Comparison of ENCODE assay signal across 8 cellular contexts in the genomic region with DNA sequence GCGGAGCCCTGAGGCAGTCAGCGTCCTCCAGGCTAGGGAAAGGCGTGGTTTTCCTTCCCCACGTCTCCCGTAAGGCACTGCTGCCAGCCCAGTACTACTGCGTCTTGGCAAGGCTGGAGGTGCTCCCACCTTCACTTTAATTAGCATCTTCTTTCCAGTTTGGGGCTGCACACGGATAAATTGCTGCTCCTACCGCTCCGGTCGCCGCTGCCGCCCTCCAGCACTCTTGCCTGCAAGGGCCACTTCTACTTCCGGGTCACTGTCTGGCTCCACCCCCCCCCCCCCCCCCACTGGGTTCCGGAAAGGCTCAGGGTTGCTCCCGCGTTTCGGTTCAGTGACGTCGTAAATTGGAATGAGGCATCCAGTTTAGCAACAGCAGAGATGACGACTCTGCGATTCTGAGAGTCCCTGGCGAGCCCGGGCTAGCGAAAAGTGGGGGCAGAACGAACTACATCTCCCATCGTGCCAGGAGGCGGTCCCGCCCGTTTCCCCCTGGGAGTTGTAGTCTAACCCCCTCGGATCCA. TPM values are rescaled to one million over a fixed set of nuclear protein-coding genes. Genes with fewer than 3 reads are reported as not detected.
A peak's percentile ranks its signal among the peaks of the same experiment; 100 is the strongest.
DNase-seq lines count a peak whose midpoint lies in the region; ATAC-seq, FAIRE-seq and TF ChIP-seq lines count a peak whose summit lies in the region.

NEDD8 (minus strand) TSS at position 247 of the 524 bp plus-strand sequence; CDS start at position 147, 100 bp downstream.

- H3K36me3 ChIP-seq in adipocyte (ENCODE audit: control insufficient read depth, insufficient read depth, low read length, severe bottlenecking), result peaks cover 34% of the 10 kb centered on the region
- H3K36me3 ChIP-seq in transverse colon, result peaks cover 0 to 14% (median 3%) of the 10 kb centered on the region in 4 donors

- in situ Hi-C loops in transverse colon (cut with MboI; ENCODE audit: low pct_ligation_motif_present in 1 of 4, low pct_unique_long_range_greater_than_20kb in 1 of 4, low sequenced_read_pairs in 3 of 4), result loop anchor here in 3 of 4 donors (25.0 kb wide), 1 partner anchor 205 kb away; the partner anchor contains the start of genes CBLN3 (in 3 of the 3), KHNYN (in 3 of the 3) and SDR39U1 (in 3 of the 3)

- H3K27ac ChIP-seq in transverse colon, result peak within 1 kb of the TSS; percentile 86 to 96 (median 92)

- H3K9ac ChIP-seq in adipocyte (ENCODE audit: low read length), result peak within 1 kb of the TSS; percentile 94

- 0 to 1% methylated on average over 7 to 28 of the region's 30 CpGs for WGBS in transverse colon (ENCODE audit: low coverage in 1 of 2), 2 donors

- H3K9me3 ChIP-seq in adipocyte (ENCODE audit: control insufficient read depth, low read length) (no peaks in the 10 kb centered on the region), transverse colon (no peaks in the 10 kb centered on the region)

- no peak for TF ChIP-seq EP300 in transverse colon (IDR thresholded peaks at IDR 0.05; ENCODE audit: low read depth)

- TF ChIP-seq POLR2A in GM12891 (IDR thresholded peaks at IDR 0.05; ENCODE audit: low read depth, low read length) (0 out of 2 replicates have a peak, but pooled peaks have one; percentile 18), transverse colon (IDR thresholded peaks at IDR 0.05) (peak; percentile 69)

- H3K4me1 ChIP-seq in adipocyte (ENCODE audit: control insufficient read depth, insufficient read depth, low read length) (peaks cover 30% of the 10 kb centered on the region), transverse colon (peaks cover 16 to 29% (median 23%) of the 10 kb centered on the region in 4 donors)

- intact Hi-C loops in cardiac septum (cut with DNase I), result no loop called here
- intact Hi-C loops in transverse colon (cut with DNase I; ENCODE audit: low total_unique reads), result loop anchor here (5.0 kb wide), 1 partner anchor 210 kb away; the partner anchor contains the start of gene SDR39U1

- H3K27me3 ChIP-seq in adipocyte (replicated peaks; ENCODE audit: control insufficient read depth, insufficient read depth, low read length) (no peaks in the 10 kb centered on the region), transverse colon (no peaks in the 10 kb centered on the region)

- TF ChIP-seq CTCF in transverse colon (IDR thresholded peaks at IDR 0.05), result no peak

- H3K4me3 ChIP-seq in adipocyte (ENCODE audit: low read length), result peak within 1 kb of the TSS; percentile 92
- H3K4me3 ChIP-seq in transverse colon, result peak within 1 kb of the TSS; percentile 55 to 87 (median 74)

- ATAC-seq in HG02840 (IDR thresholded peaks at IDR 0.05; ENCODE audit: low FRiP score, unreplicated experiment), result peak; percentile 79

- DNase-seq in GM12891 (ENCODE audit: insufficient read length, low spot score) (peak; percentile 71), NCI-H1436 treated with DMSO at 0.1 percent for 48 hours (lab: John Stamatoyannopoulos, UW) (peak; percentile 46), T follicular helper cell (ENCODE audit: low read depth) (peak; percentile 79), adipocyte (ENCODE audit: low read depth) (peak; percentile 95), cardiac septum (ENCODE audit: low spot score) (peak; percentile 94), pons (ENCODE audit: low spot score) (peak; percentile 95), transverse colon (peak; percentile 93)

- FAIRE-seq in GM12891 (lab: Jason Lieb, UNC), result peak; percentile 80

TF ChIP-seq in GM12891, 5 proteins besides CTCF, POLR2A, EP300 and RAD21:
- TF ChIP-seq TAF1 (IDR thresholded peaks at IDR 0.05; ENCODE audit: low read depth, low read length), result no peak
- TF ChIP-seq POLR2AphosphoS5 (IDR thresholded peaks at IDR 0.05; ENCODE audit: low read depth, low read length), result peak; percentile 25; the same call in 1 of the 2 replicates
- TF ChIP-seq SPI1 (IDR thresholded peaks at IDR 0.05; ENCODE audit: low read depth, low read length), result no peak

RNA-seq across cellular contexts. Expression of gene NEDD8, which starts in this region (rescaled TPM):
- polyA plus RNA-seq in GM12891 (2012; ENCODE audit: low read depth, missing spikeins), result 288 TPM
- 167 TPM for total RNA-seq in cardiac septum
- 100 to 1,000 TPM in 1 of 4 donors, 10 to 100 TPM in 3; 42.2 to 113 (median 69.9) TPM for total RNA-seq in transverse colon

Comparison
In these comparisons a context has a peak if more than half of its experiments do, and no peak if none do; other contexts are left out.
1. Peak in every context shown above with its lines: DNase-seq, ATAC-seq, H3K4me3 ChIP-seq and H3K27ac ChIP-seq.